In genomic region chr17:77613627-77614026, GRCh38 we compare ENCODE assay signal across 23 cellular contexts.
DNase-seq lines count a peak whose midpoint lies in the region; ATAC-seq and TF ChIP-seq lines count a peak whose summit lies in the region.
"Had no signal": no experiment of that assay in that cellular context is flagged by ENCODE, and none has a peak within 500 bp of the region (broad histone marks: within the 10 kb centered on the region; RNA-seq: fewer than 3 reads in every experiment).

No MANE protein-coding gene starts in this region.

- no peaks in the 10 kb centered on the region for H3K9me3 ChIP-seq in CD4-positive, CD25-positive, alpha-beta regulatory T cell (ENCODE audit: control insufficient read depth in 2 of 2, low read length in 2 of 2)
- H3K9me3 ChIP-seq in heart right ventricle (no peaks in the 10 kb centered on the region), body of pancreas (no peaks in the 10 kb centered on the region)

- intact Hi-C loops in posterior vena cava (cut with DNase I) (no loop called here), heart right ventricle (cut with DNase I) (no loop called here), body of pancreas (cut with DNase I) (no loop called here)

- no peak overlapping the region for H3K4me3 Mint-ChIP-seq in CD4-positive, CD25-positive, alpha-beta regulatory T cell
- no peak overlapping the region for H3K4me3 Mint-ChIP-seq in chondrocyte (ENCODE audit: unreplicated experiment)
- H3K4me3 Mint-ChIP-seq in T-helper 2 cell treated with Interferon-gamma antibody and Interleukin-4, amounts not matched to agents 5 μg/mL and 100 μg/mL, for 36 hours: no peak overlapping the region
- H3K4me3 Mint-ChIP-seq: CD4-positive, alpha-beta T cell had no signal

- peaks cover 7 to 42% (median 14%) of the 10 kb centered on the region in 4 donors for H3K4me1 Mint-ChIP-seq in CD4-positive, CD25-positive, alpha-beta regulatory T cell
- peaks cover 32% of the 10 kb centered on the region for H3K4me1 Mint-ChIP-seq in chondrocyte (ENCODE audit: low read depth)
- H3K4me1 Mint-ChIP-seq in T-helper 2 cell treated with Interferon-gamma antibody and Interleukin-4, amounts not matched to agents 5 μg/mL and 100 μg/mL, for 36 hours (ENCODE audit: low read depth): peaks cover 28% of the 10 kb centered on the region

- H3K4me1 ChIP-seq in CD4-positive, CD25-positive, alpha-beta regulatory T cell (ENCODE audit: control insufficient read depth, insufficient read depth, low read length, poor library complexity, severe bottlenecking): peaks cover 11% of the 10 kb centered on the region
- peaks cover 0 to 23% (median 10%) of the 10 kb centered on the region in 9 donors for H3K4me1 ChIP-seq in heart right ventricle
- no peaks in the 10 kb centered on the region for H3K4me1 ChIP-seq in body of pancreas

- DNase-seq in CD4-positive, CD25-positive, alpha-beta regulatory T cell: no peak
- peak; percentile 13 for DNase-seq in H7
- DNase-seq in chondrocyte (ENCODE audit: low spot score): peak; percentile 52
- peak; percentile 15 for DNase-seq in posterior vena cava (ENCODE audit: low spot score)
- DNase-seq in T-helper 2 cell treated with Interferon-gamma antibody and Interleukin-4, amounts not matched to agents 5 μg/mL and 100 μg/mL, for 36 hours (ENCODE audit: low spot score): no peak
- no peak for DNase-seq in heart right ventricle
- DNase-seq in body of pancreas: no peak
- DNase-seq: CD4-positive, alpha-beta T cell; COR-L47; DMS 273 treated with DMSO at 0.1 percent for 48 hours; DMS79 treated with DMSO at 0.1 percent for 48 hours; HCEC 1CT; KBM-7; NCI-H1092 treated with DMSO at 0.1 percent for 48 hours; NCI-H1436 treated with DMSO at 0.1 percent for 48 hours; NCI-H2029 treated with DMSO at 0.1 percent for 48 hours; NCI-H2171; NCI-H345; NCI-H524; NCI-H774; NK-92 treated with Interleukin-12 subunit alpha and Interleukin-12 subunit beta, amount 100 ng/mL, for 24 hours; SIG-M5 had no signal

- H3K36me3 Mint-ChIP-seq in CD4-positive, CD25-positive, alpha-beta regulatory T cell: peaks cover 3% of the 10 kb centered on the region
- peaks cover 2% of the 10 kb centered on the region for H3K36me3 Mint-ChIP-seq in chondrocyte (ENCODE audit: low read depth)
- H3K36me3 Mint-ChIP-seq in T-helper 2 cell treated with Interferon-gamma antibody and Interleukin-4, amounts not matched to agents 5 μg/mL and 100 μg/mL, for 36 hours (ENCODE audit: low read depth): peaks cover 6% of the 10 kb centered on the region

- WGBS in heart right ventricle, 2 donors: 87 to 89% methylated on average over 8 of the region's 8 CpGs
- WGBS in body of pancreas, 2 donors: 54 to 59% methylated on average over 7 to 8 of the region's 8 CpGs

- TF ChIP-seq POLR2A in body of pancreas (IDR thresholded peaks at IDR 0.05): no peak

- no peak for TF ChIP-seq CTCF in chondrocyte (IDR thresholded peaks at IDR 0.05)
- no peak for TF ChIP-seq CTCF in heart right ventricle (IDR thresholded peaks at IDR 0.05)
- TF ChIP-seq CTCF in body of pancreas (IDR thresholded peaks at IDR 0.05): no peak

- peak overlapping the region in 2 of 3 donors; percentile 55 to 67 for H3K27ac Mint-ChIP-seq in CD4-positive, CD25-positive, alpha-beta regulatory T cell
- no peak overlapping the region for H3K27ac Mint-ChIP-seq in chondrocyte (ENCODE audit: unreplicated experiment)
- H3K27ac Mint-ChIP-seq in T-helper 2 cell treated with Interferon-gamma antibody and Interleukin-4, amounts not matched to agents 5 μg/mL and 100 μg/mL, for 36 hours: no peak overlapping the region
- H3K27ac Mint-ChIP-seq: CD4-positive, alpha-beta T cell had no signal

- H3K9me3 Mint-ChIP-seq in CD4-positive, CD25-positive, alpha-beta regulatory T cell: no peaks in the 10 kb centered on the region
- no peaks in the 10 kb centered on the region for H3K9me3 Mint-ChIP-seq in chondrocyte (ENCODE audit: low read depth)
- H3K9me3 Mint-ChIP-seq in T-helper 2 cell treated with Interferon-gamma antibody and Interleukin-4, amounts not matched to agents 5 μg/mL and 100 μg/mL, for 36 hours: no peaks in the 10 kb centered on the region
- H3K9me3 Mint-ChIP-seq: CD4-positive, alpha-beta T cell had no signal

- H3K4me3 ChIP-seq in CD4-positive, CD25-positive, alpha-beta regulatory T cell (ENCODE audit: low read depth, low read length): no peak overlapping the region
- H3K4me3 ChIP-seq in H7 (ENCODE audit: insufficient read depth, low read depth, low read length) (no peak overlapping the region), heart right ventricle (no peak overlapping the region), body of pancreas (no peak overlapping the region)

- H3K36me3 ChIP-seq in CD4-positive, CD25-positive, alpha-beta regulatory T cell (ENCODE audit: control insufficient read depth, insufficient read depth, low read length): no peaks in the 10 kb centered on the region
- H3K36me3 ChIP-seq in H7 (replicated peaks; ENCODE audit: control insufficient read depth, insufficient read depth, low read length) (no peaks in the 10 kb centered on the region), heart right ventricle (no peaks in the 10 kb centered on the region), body of pancreas (replicated peaks in 1 of 2; ENCODE audit: insufficient read depth in 1 of 2, low read depth in 2 of 2) (no peaks in the 10 kb centered on the region)

- no peaks in the 10 kb centered on the region for H3K27me3 ChIP-seq in CD4-positive, CD25-positive, alpha-beta regulatory T cell (ENCODE audit: control insufficient read depth, insufficient read depth, low read length)
- H3K27me3 ChIP-seq in H7 (ENCODE audit: control insufficient read depth, insufficient read depth, low read length): no peaks in the 10 kb centered on the region
- no peaks in the 10 kb centered on the region for H3K27me3 ChIP-seq in heart right ventricle
- H3K27me3 ChIP-seq in body of pancreas: no peaks in the 10 kb centered on the region

- H3K27ac ChIP-seq in CD4-positive, CD25-positive, alpha-beta regulatory T cell (ENCODE audit: insufficient read depth, low read length, poor library complexity, severe bottlenecking): no peak overlapping the region
- H3K27ac ChIP-seq in heart right ventricle (no peak overlapping the region), body of pancreas (no peak overlapping the region)
- H3K27ac ChIP-seq: RWPE1 had no signal

- no peak for ATAC-seq in CD4-positive, CD25-positive, alpha-beta regulatory T cell (ENCODE audit: low read depth in 2 of 2)
- ATAC-seq in heart right ventricle (no peak), body of pancreas (no peak)

- H3K27me3 Mint-ChIP-seq in CD4-positive, CD25-positive, alpha-beta regulatory T cell: peaks cover 17% of the 10 kb centered on the region
- peaks cover 14% of the 10 kb centered on the region for H3K27me3 Mint-ChIP-seq in chondrocyte (ENCODE audit: low read depth)
- H3K27me3 Mint-ChIP-seq in T-helper 2 cell treated with Interferon-gamma antibody and Interleukin-4, amounts not matched to agents 5 μg/mL and 100 μg/mL, for 36 hours (ENCODE audit: low read depth): peaks cover 3% of the 10 kb centered on the region
- H3K27me3 Mint-ChIP-seq: CD4-positive, alpha-beta T cell had no signal

Comparison
In these comparisons a context has a peak if more than half of its experiments do, and no peak if none do; other contexts are left out.
1. DNase-seq: peak in H7 (single experiment), chondrocyte (single experiment) and posterior vena cava (single experiment); none in CD4-positive, CD25-positive, alpha-beta regulatory T cell (0 of 3), T-helper 2 cell treated with Interferon-gamma antibody and Interleukin-4, amounts not matched to agents 5 μg/mL and 100 μg/mL, for 36 hours (single experiment), heart right ventricle (0 of 2) and body of pancreas (0 of 4).
2. H3K27ac Mint-ChIP-seq: peak in CD4-positive, CD25-positive, alpha-beta regulatory T cell (2 of 3); none in chondrocyte (single experiment) and T-helper 2 cell treated with Interferon-gamma antibody and Interleukin-4, amounts not matched to agents 5 μg/mL and 100 μg/mL, for 36 hours (single experiment).